ENCODE assay signal across 11 cellular contexts in the genomic region with DNA sequence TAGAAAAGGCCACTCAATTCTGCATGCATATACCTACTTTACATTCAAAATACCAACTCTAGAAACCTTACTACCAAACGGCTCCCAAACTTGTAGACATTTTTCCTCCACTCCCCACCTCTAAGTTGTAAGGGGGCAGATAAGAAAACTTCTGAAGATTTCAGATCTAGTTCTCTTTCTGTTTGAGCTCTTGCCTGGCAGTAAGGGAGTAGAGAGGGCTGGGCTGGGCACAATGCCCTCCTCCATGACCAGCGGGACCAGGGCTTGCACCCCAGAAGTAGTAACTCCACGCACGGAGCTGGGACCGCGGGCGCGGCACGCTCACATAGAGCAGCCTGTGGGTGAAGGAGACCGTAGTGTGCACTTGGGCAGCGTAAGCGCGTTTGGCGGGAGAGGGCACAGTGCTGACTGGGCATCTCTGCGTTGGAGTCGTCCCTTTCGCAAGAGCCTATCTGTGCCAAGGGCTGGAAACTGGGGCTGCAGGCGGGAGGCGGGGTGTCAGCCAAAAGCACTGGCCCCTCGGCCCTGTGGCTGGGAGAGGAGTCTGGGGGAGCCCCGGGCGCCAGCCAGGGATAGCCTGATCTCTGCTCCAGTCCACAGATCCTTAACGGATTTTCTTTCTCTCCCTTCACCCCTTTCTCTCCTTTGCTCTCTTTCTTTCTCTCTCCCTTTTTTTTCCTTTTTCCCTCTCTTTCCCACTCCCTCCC. TPM values are rescaled to one million over a fixed set of nuclear protein-coding genes. Genes with fewer than 3 reads are reported as not detected.
DNase-seq lines count a peak whose midpoint lies in the region; ATAC-seq and TF ChIP-seq lines count a peak whose summit lies in the region.
"Had no signal": no experiment of that assay in that cellular context is flagged by ENCODE, and none has a peak within 500 bp of the region (broad histone marks: within the 10 kb centered on the region; RNA-seq: fewer than 3 reads in every experiment).

No MANE protein-coding gene starts in this region.

- ATAC-seq in activated CD8-positive, alpha-beta memory T cell treated with anti-CD3 and anti-CD28 coated beads, Interleukin-2, amount 10 ng/mL, durations not matched to agents 7 days and 5 days, result no peak
- no peak for ATAC-seq in HG03342 (IDR thresholded peaks at IDR 0.05; ENCODE audit: unreplicated experiment)

- H3K4me1 ChIP-seq in BE2C (no peaks in the 10 kb centered on the region), SK-N-SH (ENCODE audit: control insufficient read depth in 1 of 2, insufficient read depth in 2 of 2, low read depth in 1 of 2, low read length in 1 of 2) (peaks cover 0 to 5% of the 10 kb centered on the region in 2 experiments; a peak in 1 of 4 replicates)
- H3K4me1 ChIP-seq: HAP-1 had no signal

- no peak for TF ChIP-seq RAD21 in SK-N-SH (IDR thresholded peaks at IDR 0.05; ENCODE audit: low read length)

- no peak overlapping the region for H3K4me2 ChIP-seq in SK-N-SH

- peak overlapping the region; percentile 14 for H3K4me3 ChIP-seq in BE2C (ENCODE audit: low read depth, low read length)
- peak overlapping the region in 1 of 2 experiments; percentile 47; a peak in 2 of 4 replicates for H3K4me3 ChIP-seq in SK-N-SH (ENCODE audit: low read depth in 2 of 2, low read length in 1 of 2)
- peak overlapping the region; percentile 27 for H3K4me3 ChIP-seq in kidney epithelial cell (ENCODE audit: low read depth, low read length)
- H3K4me3 ChIP-seq: HAP-1 had no signal

- DNase-seq in BE2C (peak; percentile 11), LHCN-M2 (ENCODE audit: low read depth) (peak; percentile 75), SK-N-SH (peak; percentile 87), kidney epithelial cell (ENCODE audit: low read depth) (no peak), Calu3 (no peak), HT-29 (ENCODE audit: low spot score) (no peak)
- no peak for DNase-seq in activated CD8-positive, alpha-beta memory T cell treated with anti-CD3 and anti-CD28 coated beads, Interleukin-2, amount 10 ng/mL, durations not matched to agents 7 days and 5 days
- DNase-seq: OCI-M1 had no signal

- CTCF ChIA-PET in SK-N-SH (lab: Yijun Ruan, JAX), result interaction anchor here (0.7 to 1.0 kb wide), 2 partner anchors 108 to 144 kb away, joined by 3 read pairs; no protein-coding TSS in a partner anchor
- CTCF ChIA-PET in Calu3 (lab: Charles Lee), result no interaction called here
- CTCF ChIA-PET in activated CD8-positive, alpha-beta memory T cell treated with anti-CD3 and anti-CD28 coated beads, Interleukin-2, amount 10 ng/mL, durations not matched to agents 7 days and 5 days (lab: Charles Lee), result no interaction called here

- BruUV-seq in Calu3 (replicated peaks; lab: Mats Ljungman, UMichigan), result no TSS peak

- H3K27me3 ChIP-seq in BE2C, result peaks cover 10% of the 10 kb centered on the region
- H3K27me3 ChIP-seq in SK-N-SH (ENCODE audit: insufficient read depth), result no peaks in the 10 kb centered on the region
- peaks cover 28% of the 10 kb centered on the region for H3K27me3 ChIP-seq in kidney epithelial cell (ENCODE audit: control insufficient read depth, insufficient read depth, low read length)

- H3K9me3 Mint-ChIP-seq in Calu3 (ENCODE audit: low read depth, unreplicated experiment), result no peaks in the 10 kb centered on the region
- no peaks in the 10 kb centered on the region for H3K9me3 Mint-ChIP-seq in activated CD8-positive, alpha-beta memory T cell treated with anti-CD3 and anti-CD28 coated beads, Interleukin-2, amount 10 ng/mL, durations not matched to agents 7 days and 5 days (ENCODE audit: low read depth)

- TF ChIP-seq CTCF in BE2C (IDR thresholded peaks at IDR 0.05; ENCODE audit: low read depth, low read length) (no peak), SK-N-SH (IDR thresholded peaks at IDR 0.05) (no peak), kidney epithelial cell (IDR thresholded peaks at IDR 0.05; ENCODE audit: insufficient read depth, low read length, poor library complexity, severe bottlenecking) (no peak), Calu3 (IDR thresholded peaks at IDR 0.05; ENCODE audit: unreplicated experiment) (no peak)

- no peak overlapping the region for H3K9ac ChIP-seq in SK-N-SH

- no peak overlapping the region for H3K4me3 Mint-ChIP-seq in Calu3 (ENCODE audit: low read depth, unreplicated experiment)
- no peak overlapping the region for H3K4me3 Mint-ChIP-seq in activated CD8-positive, alpha-beta memory T cell treated with anti-CD3 and anti-CD28 coated beads, Interleukin-2, amount 10 ng/mL, durations not matched to agents 7 days and 5 days
- H3K4me3 Mint-ChIP-seq: B cell had no signal

- H3K4me1 Mint-ChIP-seq in Calu3 (ENCODE audit: low read depth, unreplicated experiment), result no peaks in the 10 kb centered on the region
- H3K4me1 Mint-ChIP-seq in activated CD8-positive, alpha-beta memory T cell treated with anti-CD3 and anti-CD28 coated beads, Interleukin-2, amount 10 ng/mL, durations not matched to agents 7 days and 5 days, result no peaks in the 10 kb centered on the region

- no peaks in the 10 kb centered on the region for H3K79me2 ChIP-seq in SK-N-SH (ENCODE audit: insufficient read depth)

- TF ChIP-seq EP300 in SK-N-SH (IDR thresholded peaks at IDR 0.05; ENCODE audit: borderline replicate concordance in 1 of 2, low read depth in 1 of 2, low read length in 1 of 2), result no peak

- H3K9me3 ChIP-seq in BE2C (no peaks in the 10 kb centered on the region), SK-N-SH (no peaks in the 10 kb centered on the region)
- H3K9me3 ChIP-seq: HAP-1 had no signal

- no peak overlapping the region for H2AFZ ChIP-seq in SK-N-SH (ENCODE audit: low read depth)

- H3K27ac Mint-ChIP-seq in Calu3 (ENCODE audit: unreplicated experiment), result no peak overlapping the region
- H3K27ac Mint-ChIP-seq in activated CD8-positive, alpha-beta memory T cell treated with anti-CD3 and anti-CD28 coated beads, Interleukin-2, amount 10 ng/mL, durations not matched to agents 7 days and 5 days, result no peak overlapping the region
- H3K27ac Mint-ChIP-seq: B cell had no signal

- H3K27me3 Mint-ChIP-seq in Calu3 (ENCODE audit: unreplicated experiment), result peaks cover 72% of the 10 kb centered on the region
- peaks cover 25% of the 10 kb centered on the region for H3K27me3 Mint-ChIP-seq in activated CD8-positive, alpha-beta memory T cell treated with anti-CD3 and anti-CD28 coated beads, Interleukin-2, amount 10 ng/mL, durations not matched to agents 7 days and 5 days

- H3K27ac ChIP-seq in SK-N-SH (ENCODE audit: low read depth in 2 of 2, low read length in 1 of 2), result peak overlapping the region in 1 of 2 experiments; percentile 82; a peak in 2 of 4 replicates

- POLR2A ChIA-PET in SK-N-SH (lab: Yijun Ruan, JAX), result interaction anchor here (0.5 to 1.4 kb wide), 3 partner anchors 15 to 92 kb away, joined by 3 to 4 read pairs (median 3); no protein-coding TSS in a partner anchor

- H3K36me3 Mint-ChIP-seq in Calu3 (ENCODE audit: insufficient read depth, unreplicated experiment), result no peaks in the 10 kb centered on the region
- peaks cover 3% of the 10 kb centered on the region for H3K36me3 Mint-ChIP-seq in activated CD8-positive, alpha-beta memory T cell treated with anti-CD3 and anti-CD28 coated beads, Interleukin-2, amount 10 ng/mL, durations not matched to agents 7 days and 5 days

- WGBS in SK-N-SH (ENCODE audit: low lambda C conversion rate), result 4% methylated on average over 19 of the region's 23 CpGs

- no peaks in the 10 kb centered on the region for H3K9me2 ChIP-seq in SK-N-SH

- H3K36me3 ChIP-seq in BE2C (no peaks in the 10 kb centered on the region), SK-N-SH (replicated peaks in 1 of 2; ENCODE audit: control insufficient read depth in 1 of 2, insufficient read depth in 2 of 2, low read length in 1 of 2) (no peaks in the 10 kb centered on the region), kidney epithelial cell (ENCODE audit: control insufficient read depth, insufficient read depth, low read length) (no peaks in the 10 kb centered on the region)
- H3K36me3 ChIP-seq: HAP-1 had no signal

- intact Hi-C loops in Calu3 (cut with micrococcal nuclease; ENCODE audit: unreplicated experiment), result no loop called here

- no peaks in the 10 kb centered on the region for H4K20me1 ChIP-seq in SK-N-SH (ENCODE audit: insufficient read depth)

- H3F3A ChIP-seq in SK-N-SH (replicated peaks; ENCODE audit: insufficient read depth), result no peaks in the 10 kb centered on the region

TF ChIP-seq in SK-N-SH, 30 proteins besides CTCF, POLR2A, EP300 and RAD21 (continues in another document):
- TF ChIP-seq RFX5 (IDR thresholded peaks at IDR 0.05; ENCODE audit: low read length) (no peak), FOXJ3 (CRISPR knock-in tag; IDR thresholded peaks at IDR 0.05) (no peak), NRF1 (IDR thresholded peaks at IDR 0.05; ENCODE audit: low read depth, low read length) (no peak), TCF12 (IDR thresholded peaks at IDR 0.05) (no peak), TAF1 (IDR thresholded peaks at IDR 0.05; ENCODE audit: borderline replicate concordance, low read depth, low read length) (no peak), GATA2 (CRISPR knock-in tag; IDR thresholded peaks at IDR 0.05) (no peak), EZH2phosphoT487 (IDR thresholded peaks at IDR 0.05; ENCODE audit: borderline replicate concordance, low read depth) (no peak)
- TF ChIP-seq, protein P1, sequence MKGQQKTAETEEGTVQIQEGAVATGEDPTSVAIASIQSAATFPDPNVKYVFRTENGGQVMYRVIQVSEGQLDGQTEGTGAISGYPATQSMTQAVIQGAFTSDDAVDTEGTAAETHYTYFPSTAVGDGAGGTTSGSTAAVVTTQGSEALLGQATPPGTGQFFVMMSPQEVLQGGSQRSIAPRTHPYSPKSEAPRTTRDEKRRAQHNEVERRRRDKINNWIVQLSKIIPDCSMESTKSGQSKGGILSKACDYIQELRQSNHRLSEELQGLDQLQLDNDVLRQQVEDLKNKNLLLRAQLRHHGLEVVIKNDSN (IDR thresholded peaks at IDR 0.05; ENCODE audit: borderline replicate concordance, low read depth), result no peak

RNA-seq across cellular contexts. Expression of gene PHACTR1, which starts 32.4 kb away (rescaled TPM):
- polyA plus RNA-seq in BE2C (2012; ENCODE audit: insufficient read depth, insufficient read length, low read depth), result 1.3 TPM
- 11.0 and 12.0 TPM in 2 replicates for total RNA-seq in LHCN-M2 (2014; rRNA removed)
- polyA plus RNA-seq in LHCN-M2 (2012), result 3.7 TPM
- polyA plus RNA-seq in SK-N-SH (2012; rRNA removed), result 0.10 and 0.12 TPM in 2 replicates
- polyA plus RNA-seq in SK-N-SH (2012; cell fraction: cytosol; rRNA removed), result 0.18 and 0.33 TPM in 2 replicates
- 0.21 and 0.36 TPM in 2 replicates for polyA plus RNA-seq in SK-N-SH (2012; cell fraction: nucleus; rRNA removed)
- total RNA-seq in kidney epithelial cell, result 1.8 and 2.2 TPM in 2 replicates
- 0.21 TPM in 1 of 2 replicates, not detected in the other for total RNA-seq in Calu3 (2022)
- not detected in 2 replicates for total RNA-seq in HT-29 (2014; rRNA removed; shearing (Covaris generic))
- total RNA-seq in activated CD8-positive, alpha-beta memory T cell treated with anti-CD3 and anti-CD28 coated beads, Interleukin-2, amount 10 ng/mL, durations not matched to agents 7 days and 5 days, result 1 to 10 TPM in 1 of 2 experiments, under 1 TPM in 1; 0.73 to 2.2 TPM

Comparison
In these comparisons a context has a peak if more than half of its experiments do, and no peak if none do; other contexts are left out.
1. DNase-seq: peak in BE2C (single experiment), LHCN-M2 (single experiment) and SK-N-SH (single experiment); none in kidney epithelial cell (single experiment), Calu3 (single experiment), HT-29 (single experiment) and activated CD8-positive, alpha-beta memory T cell treated with anti-CD3 and anti-CD28 coated beads, Interleukin-2, amount 10 ng/mL, durations not matched to agents 7 days and 5 days (single experiment).